In the genomic region with DNA sequence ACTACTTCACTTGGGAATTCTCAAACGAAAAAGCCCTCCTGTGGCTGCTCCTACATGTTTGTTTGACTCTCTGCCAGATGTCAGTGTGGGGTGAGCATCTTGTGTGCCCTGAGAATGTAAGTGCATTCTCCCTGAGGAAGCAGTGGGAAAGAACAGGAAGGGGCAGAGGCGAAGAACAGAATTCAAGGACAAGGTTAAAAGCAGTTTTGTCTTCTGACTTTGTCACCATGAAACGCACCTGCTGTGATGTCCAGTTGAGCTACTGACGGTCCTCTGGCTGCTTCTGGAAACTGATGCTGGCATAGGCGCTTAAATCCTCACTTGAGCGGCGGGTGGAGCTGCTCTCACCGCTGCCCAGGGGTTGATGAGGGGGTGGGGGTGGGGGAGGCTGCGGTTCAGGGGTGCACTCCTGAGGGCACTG, we compare ENCODE assay signal across 9 cellular contexts. TPM values are rescaled to one million over a fixed set of nuclear protein-coding genes. Genes with fewer than 3 reads are reported as not detected.
DNase-seq lines count a peak whose midpoint lies in the region; ATAC-seq and TF ChIP-seq lines count a peak whose summit lies in the region.
"Had no signal": no experiment of that assay in that cellular context is flagged by ENCODE, and none has a peak within 500 bp of the region (broad histone marks: within the 10 kb centered on the region; RNA-seq: fewer than 3 reads in every experiment).

No MANE protein-coding gene starts in this region.

- ATAC-seq in activated CD4-positive, CD25-positive, alpha-beta regulatory T cell treated with anti-CD3 and anti-CD28 coated beads, Interleukin-2, amount 50 U/mL, for 24 hours, result no peak

- no peak for TF ChIP-seq CTCF in BJ (IDR thresholded peaks at IDR 0.05; ENCODE audit: insufficient read depth, low read depth, low read length)
- no peak for TF ChIP-seq CTCF in nephron progenitor cell (IDR thresholded peaks at IDR 0.05)

- no peaks in the 10 kb centered on the region for H3K27me3 ChIP-seq in BJ (ENCODE audit: control insufficient read depth, insufficient read depth, low read length)
- no peaks in the 10 kb centered on the region for H3K27me3 ChIP-seq in duodenal mucosa (ENCODE audit: control insufficient read depth in 1 of 2, insufficient read depth in 2 of 2, low read length in 2 of 2)

- DNase-seq in BJ (ENCODE audit: low read depth) (no peak), NCI-H1694 treated with DMSO at 0.1 percent for 48 hours (lab: John Stamatoyannopoulos, UW) (peak; percentile 22), nephron progenitor cell (peak; percentile 2), RPMI8226 (no peak), NCI-H526 treated with DMSO at 0.1 percent for 48 hours (lab: John Stamatoyannopoulos, UW) (no peak), SHP77 treated with DMSO at 0.1 percent for 48 hours (lab: John Stamatoyannopoulos, UW) (no peak)
- DNase-seq: NCI-H446 treated with DMSO at 0.1 percent for 48 hours had no signal

- H3K4me3 Mint-ChIP-seq in nephron progenitor cell, result peak overlapping the region; percentile 74

- no peak overlapping the region for H3K27ac Mint-ChIP-seq in nephron progenitor cell

- POLR2A ChIA-PET in BJ (lab: Charles Lee), result interaction anchor here (0.6 kb wide), 1 partner anchor 94 kb away, joined by 5 read pairs; no protein-coding TSS in a partner anchor

- H3K36me3 Mint-ChIP-seq in nephron progenitor cell (ENCODE audit: low read depth), result peaks cover 29% of the 10 kb centered on the region

- peaks cover 29% of the 10 kb centered on the region for H3K36me3 ChIP-seq in BJ (ENCODE audit: control insufficient read depth, insufficient read depth, low read length)
- H3K36me3 ChIP-seq in duodenal mucosa (ENCODE audit: control insufficient read depth in 1 of 2, insufficient read depth in 2 of 2, low read length in 2 of 2), result no peaks in the 10 kb centered on the region

- peaks cover 42% of the 10 kb centered on the region for H3K4me1 Mint-ChIP-seq in nephron progenitor cell

- H3K4me3 ChIP-seq in BJ (ENCODE audit: low read depth, low read length) (peak overlapping the region; percentile 99), duodenal mucosa (ENCODE audit: low read depth in 1 of 2, low read length in 2 of 2) (peak overlapping the region; percentile 38 to 77)

- no peaks in the 10 kb centered on the region for H3K9me3 ChIP-seq in duodenal mucosa (ENCODE audit: control insufficient read depth in 1 of 2, low read length in 2 of 2)

- H3K4me1 ChIP-seq in duodenal mucosa (ENCODE audit: control insufficient read depth in 1 of 2, insufficient read depth in 2 of 2, low read length in 2 of 2), result peaks cover 41 to 62% of the 10 kb centered on the region in 2 donors

- H3K27me3 Mint-ChIP-seq in nephron progenitor cell (ENCODE audit: low read depth, poor library complexity), result peaks cover 8% of the 10 kb centered on the region

- peak overlapping the region in 1 of 2 donors; percentile 55 for H3K9ac ChIP-seq in duodenal mucosa (ENCODE audit: low read depth in 1 of 2, low read length in 2 of 2)

- H3K9me3 Mint-ChIP-seq in nephron progenitor cell, result peaks cover 10% of the 10 kb centered on the region

- no peak overlapping the region for H3K27ac ChIP-seq in duodenal mucosa (ENCODE audit: low read depth, low read length)

- CTCF ChIA-PET in BJ (lab: Yijun Ruan, JAX), result interaction anchor here (0.7 to 2.3 kb wide), 8 partner anchors 34 to 1129 kb away, joined by 3 to 12 read pairs (median 4); no protein-coding TSS in a partner anchor

RNA-seq across cellular contexts. Expression of a gene that starts 4.9 kb away (rescaled TPM):
- polyA plus RNA-seq in BJ (2011; rRNA removed), result 12.4 and 13.0 TPM in 2 replicates
- polyA minus RNA-seq in BJ (2011; rRNA and poly(A)+ RNA removed), result 22.7 and 26.8 TPM in 2 replicates

RNA-seq across cellular contexts. Expression of a gene that starts 41.1 kb away (rescaled TPM):
- polyA plus RNA-seq in BJ (2011; rRNA removed), result 29.2 and 51.6 TPM in 2 replicates
- 40.8 and 44.5 TPM in 2 replicates for polyA minus RNA-seq in BJ (2011; rRNA and poly(A)+ RNA removed)

Comparison
In these comparisons a context has a peak if more than half of its experiments do, and no peak if none do; other contexts are left out.
1. DNase-seq: peak in NCI-H1694 treated with DMSO at 0.1 percent for 48 hours (single experiment) and nephron progenitor cell (single experiment); none in BJ (single experiment), RPMI8226 (single experiment), NCI-H526 treated with DMSO at 0.1 percent for 48 hours (single experiment) and SHP77 treated with DMSO at 0.1 percent for 48 hours (single experiment).